Comparison of ENCODE assay signal across 13 cellular contexts in the genomic region with DNA sequence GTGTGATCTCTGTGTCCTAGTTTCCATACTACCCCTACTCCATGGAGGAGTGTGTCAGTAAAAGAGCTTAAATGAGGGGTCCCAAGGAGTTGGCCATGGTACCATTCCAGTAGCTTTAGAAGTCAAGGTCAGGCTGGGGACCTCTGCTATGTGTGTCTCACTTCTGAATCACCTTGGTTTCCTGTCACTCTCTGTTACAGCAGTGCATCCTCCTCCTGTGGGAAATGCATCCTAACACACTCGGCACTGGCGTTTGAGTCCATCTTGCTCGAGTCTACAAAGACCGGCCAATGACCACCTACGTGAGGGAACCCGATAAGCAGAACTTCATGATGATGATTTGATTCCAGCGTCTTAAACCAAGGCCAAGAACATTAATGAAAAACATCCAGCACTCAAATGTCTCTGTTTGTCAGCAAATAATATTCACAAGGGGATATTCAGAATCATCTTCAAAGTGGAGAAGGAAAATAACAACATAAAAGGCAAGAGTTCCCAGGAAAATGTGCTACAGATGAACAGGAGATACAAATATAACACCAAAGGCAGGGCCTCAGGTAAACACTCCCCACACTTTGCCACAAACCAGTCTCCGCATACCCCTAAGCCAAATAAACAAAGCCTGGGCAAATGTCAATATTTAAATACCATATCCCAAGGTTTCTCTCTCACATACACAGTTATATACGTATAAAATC. TPM values are rescaled to one million over a fixed set of nuclear protein-coding genes. Genes with fewer than 3 reads are reported as not detected.
DNase-seq lines count a peak whose midpoint lies in the region; ATAC-seq and TF ChIP-seq lines count a peak whose summit lies in the region.
"Had no signal": no experiment of that assay in that cellular context is flagged by ENCODE, and none has a peak within 500 bp of the region (broad histone marks: within the 10 kb centered on the region; RNA-seq: fewer than 3 reads in every experiment).

No MANE protein-coding gene starts in this region.

- H3K27me3 ChIP-seq in ascending aorta (no peaks in the 10 kb centered on the region), lower lobe of right lung (ENCODE audit: low read depth) (no peaks in the 10 kb centered on the region), tibial artery (no peaks in the 10 kb centered on the region)

- H3K4me3 ChIP-seq in ascending aorta (no peak overlapping the region), lower lobe of right lung (no peak overlapping the region), tibial artery (no peak overlapping the region)

- H3K9me3 ChIP-seq in ascending aorta: no peaks in the 10 kb centered on the region
- H3K9me3 ChIP-seq in lower lobe of right lung: no peaks in the 10 kb centered on the region
- no peaks in the 10 kb centered on the region for H3K9me3 ChIP-seq in tibial artery

- TF ChIP-seq CTCF in ascending aorta (IDR thresholded peaks at IDR 0.05): no peak
- no peak for TF ChIP-seq CTCF in lower lobe of right lung (IDR thresholded peaks at IDR 0.05)
- TF ChIP-seq CTCF in tibial artery (IDR thresholded peaks at IDR 0.05): no peak

- DNase-seq in HT1080 (ENCODE audit: low read depth): peak; percentile 82
- peak in 1 of 2 donors; percentile 62 for DNase-seq in ascending aorta (ENCODE audit: low spot score in 2 of 2)
- no peak for DNase-seq in lower lobe of right lung
- DNase-seq in tibial artery: no peak
- no peak for DNase-seq in NCI-H69 (lab: John Stamatoyannopoulos, UW)
- DNase-seq in kidney glomerular epithelial cell (lab: John Stamatoyannopoulos, UW): no peak
- DNase-seq: activated effector memory CD4-positive, alpha-beta T cell treated with anti-CD3 and anti-CD28 coated beads, Interleukin-2, amount 50 U/mL, for 16 hours; DMS79 treated with DMSO at 0.1 percent for 48 hours; hippocampal formation; naive B cell; NCI-H2081 treated with DMSO at 0.1 percent for 48 hours; stimulated activated naive CD4-positive, alpha-beta T cell had no signal

- H3K27ac ChIP-seq in ascending aorta (peak overlapping the region; percentile 86 to 87), lower lobe of right lung (peak overlapping the region; percentile 61), tibial artery (peak overlapping the region; percentile 86 to 87)

- intact Hi-C loops in ascending aorta (cut with DNase I) (loop anchor here (5.0 kb wide), 1 partner anchor 33 kb away; a partner anchor contains a TSS), lower lobe of right lung (cut with DNase I) (no loop called here), tibial artery (cut with DNase I; ENCODE audit: low total_unique reads) (no loop called here)

- H3K36me3 ChIP-seq in ascending aorta: no peaks in the 10 kb centered on the region
- no peaks in the 10 kb centered on the region for H3K36me3 ChIP-seq in lower lobe of right lung
- no peaks in the 10 kb centered on the region for H3K36me3 ChIP-seq in tibial artery

- ATAC-seq in lower lobe of right lung (no peak), GM18909 (IDR thresholded peaks at IDR 0.05; ENCODE audit: poor library complexity, unreplicated experiment) (no peak)

- H3K4me1 ChIP-seq in ascending aorta: peaks cover 21 to 80% of the 10 kb centered on the region in 2 donors
- H3K4me1 ChIP-seq in lower lobe of right lung: peaks cover 62% of the 10 kb centered on the region
- peaks cover 0 to 100% (median 94%) of the 10 kb centered on the region in 4 donors for H3K4me1 ChIP-seq in tibial artery

RNA-seq across cellular contexts. Expression of a gene that starts 32.4 kb away (rescaled TPM):
- total RNA-seq in HT1080 (2014; rRNA removed; shearing (Covaris generic)): 51.6 and 58.5 TPM in 2 replicates
- 47.8 and 54.4 TPM in 2 replicates for polyA plus RNA-seq in HT1080 (2015; cell fraction: cytosol; rRNA removed)
- 67.6 and 76.5 TPM in 2 replicates for polyA plus RNA-seq in HT1080 (2015; cell fraction: nucleus; rRNA removed)
- 32.6 TPM for total RNA-seq in ascending aorta
- 21.9 TPM for total RNA-seq in lower lobe of right lung
